ENCODE assay signal across 7 cellular contexts in the genomic region with DNA sequence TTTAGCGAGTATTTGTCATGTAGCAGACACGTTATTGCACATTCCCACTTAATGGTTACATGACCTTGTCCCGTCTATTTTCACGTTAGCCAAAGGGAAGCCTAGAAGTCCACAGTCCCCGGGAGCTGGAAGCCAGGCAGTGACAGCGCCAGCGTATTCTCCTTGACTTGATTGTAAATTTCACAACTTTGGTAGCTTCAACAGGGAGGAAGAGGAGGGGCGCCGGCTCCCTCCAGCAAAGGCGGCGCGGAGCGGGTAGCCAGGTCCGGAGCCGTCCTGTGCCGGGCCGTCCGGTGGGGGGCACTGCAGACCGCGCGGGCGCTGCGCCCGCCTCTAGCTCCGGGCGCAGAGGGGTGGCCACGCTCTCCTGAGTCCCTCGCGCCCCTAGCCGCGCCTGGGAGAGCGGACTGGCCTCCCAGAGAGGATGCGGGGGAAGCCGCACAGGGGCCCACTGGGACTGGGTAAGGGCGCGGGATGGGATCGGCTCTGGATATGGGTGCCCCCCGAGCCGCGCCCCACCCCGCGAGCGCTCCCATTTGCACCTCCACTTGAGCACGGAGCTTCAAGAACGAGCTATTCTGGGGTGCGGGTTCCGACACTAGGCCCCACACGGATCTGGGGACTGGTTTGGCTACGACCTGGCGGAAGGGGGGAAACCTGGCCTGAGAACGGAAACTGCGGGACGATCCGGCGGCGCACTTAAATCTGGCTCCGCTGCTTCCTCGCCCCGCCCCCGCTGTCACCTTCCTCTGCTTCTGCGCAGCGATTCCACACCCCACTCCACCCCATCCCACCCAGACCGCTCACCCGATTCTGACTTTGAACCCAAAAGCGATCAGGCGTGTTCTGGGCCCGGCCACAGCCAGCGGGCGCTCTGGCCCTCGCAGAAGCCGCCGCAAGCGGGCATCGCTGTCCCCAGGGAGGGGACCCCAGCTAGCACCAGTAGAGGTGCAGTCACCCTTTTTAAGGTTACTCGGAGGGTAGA. TPM values are rescaled to one million over a fixed set of nuclear protein-coding genes. Genes with fewer than 3 reads are reported as not detected.
A peak's percentile ranks its signal among the peaks of the same experiment; 100 is the strongest.
DNase-seq lines count a peak whose midpoint lies in the region; ATAC-seq and TF ChIP-seq lines count a peak whose summit lies in the region.

No MANE protein-coding gene starts in this region.

- TF ChIP-seq CTCF in GM12875 (IDR thresholded peaks at IDR 0.05; ENCODE audit: borderline replicate concordance, insufficient read depth, low read depth, low read length) = peak; percentile 75

- no peak overlapping the region for H3K4me3 ChIP-seq in GM12875 (ENCODE audit: low read depth, low read length)
- peak overlapping the region; percentile 52 to 77 (median 73) for H3K4me3 ChIP-seq in skeletal muscle tissue (ENCODE audit: low read length in 3 of 3)

- DNase-seq in HCEC 1CT (peak; percentile 68), NCI-H774 (lab: John Stamatoyannopoulos, UW) (peak; percentile 9), caudate nucleus (lab: John Stamatoyannopoulos, UW) (peak in 35 of 61 donors; percentile 2 to 44 (median 17)), iris pigment epithelial cell (ENCODE audit: low read depth) (peak; percentile 49)

- H3K27me3 ChIP-seq in skeletal muscle tissue (ENCODE audit: control insufficient read depth in 3 of 3, insufficient read depth in 3 of 3, low read length in 3 of 3) = peaks cover 0 to 5% (median 0%) of the 10 kb centered on the region in 3 donors

- H3K9me3 ChIP-seq in skeletal muscle tissue (ENCODE audit: control insufficient read depth in 3 of 3, low read length in 3 of 3) = no peaks in the 10 kb centered on the region

- no peaks in the 10 kb centered on the region for H3K36me3 ChIP-seq in skeletal muscle tissue (ENCODE audit: control insufficient read depth in 3 of 3, insufficient read depth in 3 of 3, low read length in 3 of 3)

- H3K9ac ChIP-seq in skeletal muscle tissue (ENCODE audit: low read depth in 1 of 3, low read length in 3 of 3) = peak overlapping the region; percentile 45 to 72 (median 68)

- H3K27ac ChIP-seq in caudate nucleus (ENCODE audit: low read depth, low read length) (no peak overlapping the region), skeletal muscle tissue (ENCODE audit: low read depth, low read length) (no peak overlapping the region)

- peaks cover 3 to 11% (median 9%) of the 10 kb centered on the region in 3 donors for H3K4me1 ChIP-seq in skeletal muscle tissue (ENCODE audit: control insufficient read depth in 3 of 3, insufficient read depth in 3 of 3, low read length in 3 of 3)

- no peak for ATAC-seq in GM18520 (IDR thresholded peaks at IDR 0.05; ENCODE audit: unreplicated experiment)

RNA-seq across cellular contexts. Expression of gene KLF4, which starts 23.8 kb away (rescaled TPM):
- 12.0 TPM for total RNA-seq in skeletal muscle tissue

Comparison
In these comparisons a context has a peak if more than half of its experiments do, and no peak if none do; other contexts are left out.
1. DNase-seq: peak in every context shown above with its lines; median percentile 68 in HCEC 1CT; 49 in iris pigment epithelial cell; 17 in caudate nucleus; 9 in NCI-H774.